ENCODE assay signal across 32 cellular contexts in the genomic region with DNA sequence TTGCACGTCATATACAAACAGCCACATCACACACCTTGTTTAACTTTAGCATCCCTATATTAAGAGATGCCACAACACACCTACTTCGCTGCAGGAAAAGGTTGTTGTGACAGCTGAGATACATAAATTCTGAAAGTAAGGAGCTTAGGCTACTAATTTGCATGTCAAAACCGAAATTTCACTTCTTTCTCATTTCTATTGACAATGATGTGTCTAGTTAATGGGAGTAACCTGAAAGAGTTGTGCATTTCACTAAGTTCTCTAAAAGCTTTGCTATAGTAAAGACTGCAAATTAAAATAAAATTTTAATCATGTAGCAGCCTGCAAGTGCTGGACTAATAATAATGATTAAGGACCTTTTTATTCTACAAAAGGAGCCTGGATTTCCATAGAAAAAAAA.
"Had no signal": no experiment of that assay in that cellular context is flagged by ENCODE, and none has a peak within 500 bp of the region (broad histone marks: within the 10 kb centered on the region; RNA-seq: fewer than 3 reads in every experiment).

No MANE protein-coding gene starts in this region.

- H3K4me2 ChIP-seq: PC-9 had no signal

- H3K27me3 ChIP-seq: SJCRH30 had no signal

- H3K27ac Mint-ChIP-seq: T-cell had no signal

- ATAC-seq: Panc1, Right ventricle myocardium inferior, SK-N-SH treated with all-trans-retinoic acid at 6 μM for 48 hours, T-cell had no signal

- H3K4me3 ChIP-seq: PC-9, SJCRH30, SK-N-MC had no signal

- DNase-seq: Karpas-422, NCI-H1048, NCI-H1092 treated with DMSO at 0.1 percent for 48 hours, NCI-H1105 treated with DMSO at 0.1 percent for 48 hours, NCI-H1417, NCI-H1436, NCI-H146, NCI-H1694, NCI-H187, NCI-H1930, NCI-H2029 treated with DMSO at 0.1 percent for 48 hours, NCI-H2081 treated with DMSO at 0.1 percent for 48 hours, NCI-H2107, NCI-H2171, NCI-H226, NCI-H446 treated with DMSO at 0.1 percent for 48 hours, NCI-H510A, NCI-H524, NCI-H526, NCI-H69, NCI-H748 treated with DMSO at 0.1 percent for 48 hours, NCI-H82, PC-9, SHP77, SIG-M5, SJCRH30, T-cell had no signal

- H3K4me1 ChIP-seq: SJCRH30 had no signal

- H3K27ac ChIP-seq: PC-9, RWPE1, SJCRH30, SK-N-MC had no signal

- H3K4me1 Mint-ChIP-seq: T-cell had no signal

- H3K4me3 Mint-ChIP-seq: T-cell had no signal

- H3K9me3 ChIP-seq: SJCRH30 had no signal

- H3K36me3 ChIP-seq: SJCRH30 had no signal

- H3K27me3 Mint-ChIP-seq: T-cell had no signal

- H2AFZ ChIP-seq: PC-9 had no signal

- H3K36me3 Mint-ChIP-seq: T-cell had no signal
